9 cellular contexts compared by ENCODE assay signal in the genomic region with DNA sequence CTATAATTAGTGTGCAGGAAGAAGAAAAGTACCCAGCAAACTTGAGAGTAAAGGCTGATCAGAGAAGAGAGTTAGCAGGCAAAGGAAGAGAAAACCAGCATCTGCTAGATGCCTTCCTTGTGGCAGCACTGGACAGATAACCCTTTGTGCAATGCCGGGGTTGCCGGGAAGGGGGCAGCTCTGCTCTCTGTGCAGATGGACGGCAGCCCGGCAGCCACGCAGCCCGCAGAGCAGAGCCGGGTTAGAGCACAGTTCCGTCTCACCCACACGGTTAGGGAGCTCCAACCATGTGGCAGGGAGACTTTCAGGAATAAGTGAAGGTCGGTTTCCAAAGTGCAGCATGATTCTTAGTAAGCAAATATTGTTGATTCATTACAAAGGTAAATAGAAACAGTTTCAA.
DNase-seq lines count a peak whose midpoint lies in the region; ATAC-seq and TF ChIP-seq lines count a peak whose summit lies in the region.
"Had no signal": no experiment of that assay in that cellular context is flagged by ENCODE, and none has a peak within 500 bp of the region (broad histone marks: within the 10 kb centered on the region; RNA-seq: fewer than 3 reads in every experiment).

No MANE protein-coding gene starts in this region.

- peaks cover 7% of the 10 kb centered on the region for H3K9me3 Mint-ChIP-seq in osteocyte (ENCODE audit: unreplicated experiment)

- ATAC-seq in HG02840 (IDR thresholded peaks at IDR 0.05; ENCODE audit: low FRiP score, unreplicated experiment): no peak

- no peaks in the 10 kb centered on the region for H3K4me1 Mint-ChIP-seq in osteocyte (ENCODE audit: unreplicated experiment)

- TF ChIP-seq CTCF in fibroblast of villous mesenchyme (IDR thresholded peaks at IDR 0.05; ENCODE audit: insufficient read depth, low read depth, low read length) (peak; percentile 51), osteocyte (IDR thresholded peaks at IDR 0.05) (peak; percentile 57), coronary artery (IDR thresholded peaks at IDR 0.05) (no peak)

- no peaks in the 10 kb centered on the region for H3K36me3 Mint-ChIP-seq in osteocyte (ENCODE audit: unreplicated experiment)

- no peaks in the 10 kb centered on the region for H3K9me3 ChIP-seq in SJCRH30 (replicated peaks)

- H3K36me3 ChIP-seq in H7 (replicated peaks; ENCODE audit: control insufficient read depth, insufficient read depth, low read length): no peaks in the 10 kb centered on the region
- H3K36me3 ChIP-seq in SJCRH30: no peaks in the 10 kb centered on the region

- H3K27me3 ChIP-seq in H7 (ENCODE audit: control insufficient read depth, insufficient read depth, low read length) (peaks cover 1% of the 10 kb centered on the region; the same call in 1 of the 2 replicates), SJCRH30 (0 out of 2 replicates have a peak, but pooled peaks cover 4% of the 10 kb centered on the region)

- H3K4me1 ChIP-seq in SJCRH30: no peaks in the 10 kb centered on the region

- H3K27ac Mint-ChIP-seq in osteocyte (ENCODE audit: unreplicated experiment): no peak overlapping the region

- H3K27ac ChIP-seq in SJCRH30 (no peak overlapping the region), coronary artery (no peak overlapping the region)

- H3K4me3 Mint-ChIP-seq in osteocyte (ENCODE audit: unreplicated experiment): no peak overlapping the region
- H3K4me3 Mint-ChIP-seq: naive B cell had no signal

- in situ Hi-C loops in G401 (cut with HindIII; ENCODE audit: low sequenced_read_pairs): no loop called here

- H3K4me3 ChIP-seq in H7 (ENCODE audit: insufficient read depth, low read depth, low read length): no peak overlapping the region
- no peak overlapping the region for H3K4me3 ChIP-seq in SJCRH30
- no peak overlapping the region for H3K4me3 ChIP-seq in fibroblast of villous mesenchyme (ENCODE audit: low read depth, low read length)
- H3K4me3 ChIP-seq in coronary artery: no peak overlapping the region

- peak; percentile 42 for DNase-seq in G401 (ENCODE audit: low spot score)
- peak; percentile 85 for DNase-seq in H7
- DNase-seq in SJCRH30: peak; percentile 55 to 68
- peak; percentile 15 for DNase-seq in fibroblast of villous mesenchyme (ENCODE audit: low read depth)
- DNase-seq in osteocyte (ENCODE audit: extremely low spot score, unreplicated experiment): peak; percentile 83
- DNase-seq in D341Med (ENCODE audit: low spot score): no peak
- DNase-seq in coronary artery (ENCODE audit: low spot score): no peak
- DNase-seq: naive B cell had no signal

- H3K27me3 Mint-ChIP-seq in osteocyte (ENCODE audit: unreplicated experiment): peaks cover 13% of the 10 kb centered on the region

Comparison
In these comparisons a context has a peak if more than half of its experiments do, and no peak if none do; other contexts are left out.
1. DNase-seq: peak in G401 (single experiment), H7 (single experiment), SJCRH30 (2 of 2), fibroblast of villous mesenchyme (single experiment) and osteocyte (single experiment); none in D341Med (single experiment) and coronary artery (single experiment).